Comparison of ENCODE assay signal across 9 cellular contexts in genomic region chr6:32529697-32530429, GRCh38. TPM values are rescaled to one million over a fixed set of nuclear protein-coding genes. Genes with fewer than 3 reads are reported as not detected.
DNase-seq lines count a peak whose midpoint lies in the region; ATAC-seq, FAIRE-seq and TF ChIP-seq lines count a peak whose summit lies in the region.
"Had no signal": no experiment of that assay in that cellular context is flagged by ENCODE, and none has a peak within 500 bp of the region (broad histone marks: within the 10 kb centered on the region; RNA-seq: fewer than 3 reads in every experiment).

TSS of gene HLA-DRB5 (minus strand) at chr6:32530287. CDS start at chr6:32530224, 63 bp downstream.

- H3K79me2 ChIP-seq in hepatocyte = no peaks in the 10 kb centered on the region

- peak within 1 kb of the TSS; percentile 45 to 95 for H3K27ac Mint-ChIP-seq in effector memory CD8-positive, alpha-beta T cell
- no peak within 1 kb of the TSS for H3K27ac Mint-ChIP-seq in MCF 10A (ENCODE audit: low read depth, unreplicated experiment)

- H3K9me3 ChIP-seq in spleen (no peaks in the 10 kb centered on the region), hepatocyte (ENCODE audit: low read depth) (no peaks in the 10 kb centered on the region)

- TF ChIP-seq POLR2A in spleen (IDR thresholded peaks at IDR 0.05) (peak in 1 of 3 donors; percentile 86), H54 (IDR thresholded peaks at IDR 0.05; ENCODE audit: low read depth, low read length) (no peak)

- no peak within 1 kb of the TSS for H3K4me2 ChIP-seq in hepatocyte

- intact Hi-C loops in spleen (cut with DNase I; ENCODE audit: low total_unique reads) (loop anchor here (5.0 kb wide), 1 partner anchor 42 kb away; no protein-coding TSS in a partner anchor), MCF 10A (cut with micrococcal nuclease) (loop anchor here (10.0 kb wide), 1 partner anchor 45 kb away; no protein-coding TSS in a partner anchor)

- no peak within 1 kb of the TSS for H2AFZ ChIP-seq in hepatocyte

- no peaks in the 10 kb centered on the region for H3K9me2 ChIP-seq in hepatocyte (replicated peaks; ENCODE audit: insufficient read depth)

- H3K27ac ChIP-seq in spleen (peak within 1 kb of the TSS in 5 of 8 donors; percentile 53 to 90 (median 67)), hepatocyte (no peak within 1 kb of the TSS)

- peak; percentile 81 for ATAC-seq in effector memory CD8-positive, alpha-beta T cell (replicated peaks)

- TF ChIP-seq CTCF in spleen (IDR thresholded peaks at IDR 0.05 in 8 of 11, conservative IDR thresholded peaks at IDR 0.05 in 3 of 11) (no peak), MCF 10A (IDR thresholded peaks at IDR 0.05; ENCODE audit: unreplicated experiment) (no peak), hepatocyte (IDR thresholded peaks at IDR 0.05; ENCODE audit: poor library complexity) (no peak)

- no TSS peak for BruUV-seq in MCF 10A (replicated peaks; lab: Mats Ljungman, UMichigan)

- H3K36me3 Mint-ChIP-seq in effector memory CD8-positive, alpha-beta T cell (ENCODE audit: insufficient read depth) = peaks cover 3% of the 10 kb centered on the region
- H3K36me3 Mint-ChIP-seq in MCF 10A (ENCODE audit: insufficient read depth, unreplicated experiment) = no peaks in the 10 kb centered on the region

- WGBS in spleen, 5 donors = 8 to 11% (median 10%) methylated on average over 1 to 4 of the region's 4 CpGs
- WGBS in hepatocyte (ENCODE audit: low lambda C conversion rate, missing lambda C conversion rate) = 75% methylated on average over 4 of the region's 4 CpGs

- DNase-seq in SKM-1 treated with dmso at 0.1 percent for 144 hours (lab: John Stamatoyannopoulos, UW; ENCODE audit: unreplicated experiment) (peak; percentile 2), SKM-1 (lab: John Stamatoyannopoulos, UW; ENCODE audit: unreplicated experiment) (no peak), MV-4-11 (lab: John Stamatoyannopoulos, UW) (peak; percentile 49), spleen (peak; percentile 83), H54 (ENCODE audit: insufficient read length, low spot score) (no peak), MCF 10A (ENCODE audit: unreplicated experiment) (no peak), hepatocyte (ENCODE audit: low spot score) (no peak)
- peak; percentile 6 to 64 (median 26) for DNase-seq in effector memory CD8-positive, alpha-beta T cell

- CTCF ChIA-PET in MCF 10A (lab: Yijun Ruan, JAX) = interaction anchor here (0.6 kb wide), 1 partner anchor 279 kb away, joined by 3 read pairs; no protein-coding TSS in a partner anchor

- H3K4me3 Mint-ChIP-seq in effector memory CD8-positive, alpha-beta T cell = peak within 1 kb of the TSS; percentile 67 to 78
- H3K4me3 Mint-ChIP-seq in MCF 10A (ENCODE audit: unreplicated experiment) = no peak within 1 kb of the TSS

- POLR2A ChIA-PET in MCF 10A (lab: Yijun Ruan, JAX) = no interaction called here

- FAIRE-seq in H54 (lab: Jason Lieb, UNC) = no peak
- FAIRE-seq: A204.1 had no signal

- H3K4me3 ChIP-seq in spleen (peak within 1 kb of the TSS in 4 of 8 donors; percentile 18 to 51 (median 28)), hepatocyte (no peak within 1 kb of the TSS)

- peaks cover 9 to 42% of the 10 kb centered on the region in 2 donors for H3K4me1 Mint-ChIP-seq in effector memory CD8-positive, alpha-beta T cell (ENCODE audit: low read depth in 2 of 2)
- no peaks in the 10 kb centered on the region for H3K4me1 Mint-ChIP-seq in MCF 10A (ENCODE audit: insufficient read depth, unreplicated experiment)

- no peaks in the 10 kb centered on the region for H3K27me3 Mint-ChIP-seq in effector memory CD8-positive, alpha-beta T cell
- H3K27me3 Mint-ChIP-seq in MCF 10A (ENCODE audit: insufficient read depth, unreplicated experiment) = peaks cover 48% of the 10 kb centered on the region

- H4K20me1 ChIP-seq in hepatocyte (ENCODE audit: insufficient read depth, poor library complexity, severe bottlenecking) = no peaks in the 10 kb centered on the region

- no peaks in the 10 kb centered on the region for H3K4me1 ChIP-seq in spleen
- no peaks in the 10 kb centered on the region for H3K4me1 ChIP-seq in hepatocyte (ENCODE audit: insufficient read depth)

- H3K36me3 ChIP-seq in spleen (no peaks in the 10 kb centered on the region), hepatocyte (replicated peaks; ENCODE audit: insufficient read depth, low read depth) (no peaks in the 10 kb centered on the region)

- H3K9me3 Mint-ChIP-seq in effector memory CD8-positive, alpha-beta T cell = no peaks in the 10 kb centered on the region
- no peaks in the 10 kb centered on the region for H3K9me3 Mint-ChIP-seq in MCF 10A (ENCODE audit: unreplicated experiment)

- H3K27me3 ChIP-seq in spleen (replicated peaks in 1 of 7) (no peaks in the 10 kb centered on the region), hepatocyte (no peaks in the 10 kb centered on the region)

RNA-seq across cellular contexts. Expression of gene HLA-DRB5, which starts in this region (rescaled TPM):
- total RNA-seq in spleen = 100 to 1,000 TPM in 4 of 7 donors, 10 to 100 TPM in 1, 1 to 10 TPM in 2; 1.9 to 633 (median 121) TPM
- 10 to 100 TPM in 1 of 3 donors, 1 to 10 TPM in 2; 3.0 to 18.6 (median 3.5) TPM for polyA plus RNA-seq in spleen
- not detected in 2 replicates for total RNA-seq in MCF 10A (2022)
- total RNA-seq in hepatocyte = 9.7 and 11.9 TPM in 2 replicates
- 15.2 and 17.0 TPM in 2 replicates for polyA plus RNA-seq in hepatocyte

Comparison
In these comparisons a context has a peak if more than half of its experiments do, and no peak if none do; other contexts are left out.
1. DNase-seq: peak in SKM-1 treated with dmso at 0.1 percent for 144 hours (single experiment), MV-4-11 (single experiment), effector memory CD8-positive, alpha-beta T cell (3 of 3) and spleen (single experiment); none in SKM-1 (single experiment), H54 (single experiment), MCF 10A (single experiment) and hepatocyte (single experiment).